25 cellular contexts compared by ENCODE assay signal in genomic region chr2:205270689-205271088, GRCh38.
DNase-seq lines count a peak whose midpoint lies in the region; ATAC-seq, FAIRE-seq and TF ChIP-seq lines count a peak whose summit lies in the region.
"Had no signal": no experiment of that assay in that cellular context is flagged by ENCODE, and none has a peak within 500 bp of the region (broad histone marks: within the 10 kb centered on the region; RNA-seq: fewer than 3 reads in every experiment).

No MANE protein-coding gene starts in this region.

- ATAC-seq in HepG2 (no peak), right lobe of liver (no peak)
- ATAC-seq: gastrocnemius medialis, sciatic nerve had no signal

- H3K27ac ChIP-seq in HepG2 (ENCODE audit: extremely low read length, insufficient read depth, low read length) (no peak overlapping the region), right lobe of liver (no peak overlapping the region), SJCRH30 (no peak overlapping the region), RWPE1 (no peak overlapping the region), substantia nigra (ENCODE audit: low read depth, low read length, poor library complexity, severe bottlenecking) (no peak overlapping the region)
- H3K27ac ChIP-seq: epithelial cell of prostate, gastrocnemius medialis, KMS-11, ovary, WERI-Rb-1 had no signal

- H3K9ac ChIP-seq in HepG2 (ENCODE audit: insufficient read depth, low read depth, low read length): no peak overlapping the region
- H3K9ac ChIP-seq: KMS-11 had no signal

- H3K4me2 ChIP-seq in HepG2 (ENCODE audit: low read depth, low read length): no peak overlapping the region
- H3K4me2 ChIP-seq: KMS-11 had no signal

- H3K4me1 ChIP-seq in HepG2 (ENCODE audit: insufficient read depth, low read length) (peaks cover 35% of the 10 kb centered on the region), right lobe of liver (no peaks in the 10 kb centered on the region), SJCRH30 (no peaks in the 10 kb centered on the region)
- H3K4me1 ChIP-seq: gastrocnemius medialis had no signal

- CTCF ChIA-PET in HepG2 (lab: Yijun Ruan, JAX; ENCODE audit: low intra/inter-chr PET ratio, low total read pairs): no interaction called here
- CTCF ChIA-PET in RWPE1 (lab: Yijun Ruan, JAX): interaction anchor here (0.7 kb wide), 1 partner anchor 183 kb away, joined by 3 read pairs; no protein-coding TSS in a partner anchor

- DNase-seq in HepG2 (ENCODE audit: low spot score) (peak; percentile 47), right lobe of liver (no peak), SJCRH30 (peak; percentile 32 to 71), fibroblast of pulmonary artery (ENCODE audit: low read depth) (peak; percentile 60), NCI-H1105 treated with DMSO at 0.1 percent for 48 hours (lab: John Stamatoyannopoulos, UW) (no peak), foreskin fibroblast (no peak), RWPE1 (ENCODE audit: low spot score) (no peak), substantia nigra (lab: John Stamatoyannopoulos, UW) (no peak)
- DNase-seq: activated CD8-positive, alpha-beta memory T cell treated with anti-CD3 and anti-CD28 coated beads, Interleukin-2, amount 50 U/mL, for 48 hours; activated effector memory CD4-positive, alpha-beta T cell treated with Interleukin-2 at 50 U/mL for 16 hours; C1 segment of cervical spinal cord; gastrocnemius medialis; mesendoderm; MV-4-11; naive B cell; NCI-H2029; NCI-H510A treated with DMSO at 0.1 percent for 48 hours; ovary; SHP77 treated with DMSO at 0.1 percent for 48 hours; stimulated activated CD4-positive, alpha-beta T cell treated with anti-CD3 and anti-CD28 coated beads, Interleukin-15, amount 100 ng/mL, for 24 hours; WERI-Rb-1 had no signal

- POLR2A ChIA-PET in HepG2 (lab: Yijun Ruan, JAX) (no interaction called here), RWPE1 (lab: Yijun Ruan, JAX; ENCODE audit: low non-redundant PET) (no interaction called here)

- TF ChIP-seq CTCF in HepG2 (CRISPR knock-in tag; IDR thresholded peaks at IDR 0.05): no peak
- no peak for TF ChIP-seq CTCF in right lobe of liver (IDR thresholded peaks at IDR 0.05)
- no peak for TF ChIP-seq CTCF in fibroblast of pulmonary artery (IDR thresholded peaks at IDR 0.05; ENCODE audit: low read length, missing control alignments)
- no peak for TF ChIP-seq CTCF in foreskin fibroblast (IDR thresholded peaks at IDR 0.05; ENCODE audit: low read depth, low read length)
- TF ChIP-seq CTCF in RWPE1 (conservative IDR thresholded peaks at IDR 0.05; ENCODE audit: low read depth): no peak

- no TSS peak for BruUV-seq in HepG2 (replicated peaks; lab: Mats Ljungman, UMichigan)

- no peaks in the 10 kb centered on the region for H3K27me3 ChIP-seq in HepG2 (ENCODE audit: control insufficient read depth in 1 of 2, insufficient read depth in 2 of 2, low read length in 2 of 2)
- no peaks in the 10 kb centered on the region for H3K27me3 ChIP-seq in right lobe of liver
- H3K27me3 ChIP-seq in SJCRH30: no peaks in the 10 kb centered on the region
- H3K27me3 ChIP-seq: gastrocnemius medialis, ovary had no signal

- TF ChIP-seq POLR2A in HepG2 (IDR thresholded peaks at IDR 0.05; ENCODE audit: insufficient read depth in 1 of 2, low read depth in 2 of 2, low read length in 2 of 2): no peak
- TF ChIP-seq POLR2A in right lobe of liver (IDR thresholded peaks at IDR 0.05): no peak

- no peaks in the 10 kb centered on the region for H4K20me1 ChIP-seq in HepG2 (ENCODE audit: insufficient read depth, low read length)

- TF ChIP-seq EP300 in HepG2 (IDR thresholded peaks at IDR 0.05; ENCODE audit: low read depth in 2 of 2, low read length in 2 of 2) (no peak), HepG2 (CRISPR knock-in tag; IDR thresholded peaks at IDR 0.05; ENCODE audit: borderline replicate concordance) (no peak)

- WGBS in HepG2 (ENCODE audit: low lambda C conversion rate): 24% methylated on average over 4 of the region's 4 CpGs
- WGBS in right lobe of liver (ENCODE audit: insufficient coverage, low coverage, low lambda C conversion rate, missing lambda C conversion rate): 45% methylated on average over 4 of the region's 4 CpGs

- intact Hi-C loops in HepG2 (cut with micrococcal nuclease; ENCODE audit: unreplicated experiment) (no loop called here), right lobe of liver (cut with DNase I) (no loop called here)

- TF ChIP-seq RAD21 in HepG2 (CRISPR knock-in tag; IDR thresholded peaks at IDR 0.05): no peak

- no peak overlapping the region for H3K4me3 ChIP-seq in HepG2 (replicated peaks in 1 of 3; ENCODE audit: insufficient read depth in 1 of 3, low read depth in 2 of 3, low read length in 3 of 3)
- H3K4me3 ChIP-seq in right lobe of liver: no peak overlapping the region
- no peak overlapping the region for H3K4me3 ChIP-seq in SJCRH30
- no peak overlapping the region for H3K4me3 ChIP-seq in fibroblast of pulmonary artery (replicated peaks; ENCODE audit: low read depth, low read length)
- H3K4me3 ChIP-seq in foreskin fibroblast (ENCODE audit: low read depth in 1 of 2, low read length in 2 of 2): no peak overlapping the region
- H3K4me3 ChIP-seq: gastrocnemius medialis, ovary had no signal

- H3K36me3 ChIP-seq in HepG2 (replicated peaks in 1 of 2; ENCODE audit: control insufficient read depth in 1 of 2, insufficient read depth in 2 of 2, low read length in 2 of 2) (no peaks in the 10 kb centered on the region), right lobe of liver (no peaks in the 10 kb centered on the region), SJCRH30 (no peaks in the 10 kb centered on the region)
- H3K36me3 ChIP-seq: gastrocnemius medialis, ovary, WERI-Rb-1 had no signal

- H3K9me3 ChIP-seq in HepG2 (ENCODE audit: low read length): no peaks in the 10 kb centered on the region
- H3K9me3 ChIP-seq in right lobe of liver: no peaks in the 10 kb centered on the region
- no peaks in the 10 kb centered on the region for H3K9me3 ChIP-seq in SJCRH30 (replicated peaks)
- H3K9me3 ChIP-seq: gastrocnemius medialis, ovary had no signal

- in situ Hi-C loops in HepG2 (cut with HindIII; ENCODE audit: extremely low pct_ligation_motif_present, low pct_unique_long_range_greater_than_20kb): no loop called here

- no peaks in the 10 kb centered on the region for H3K79me2 ChIP-seq in HepG2 (ENCODE audit: insufficient read depth, low read length)

- no peak overlapping the region for H2AFZ ChIP-seq in HepG2 (ENCODE audit: low read length)

- FAIRE-seq in HepG2 (lab: Jason Lieb, UNC): no peak
- FAIRE-seq: GM12892 had no signal

TF ChIP-seq in HepG2, 621 proteins besides CTCF, POLR2A, EP300 and RAD21:
- TF ChIP-seq LCORL (IDR thresholded peaks at IDR 0.05) (peak; percentile 54), LCORL (CRISPR knock-in tag; IDR thresholded peaks at IDR 0.05) (no peak), NFKBIZ (CRISPR knock-in tag; IDR thresholded peaks at IDR 0.05) (no peak), NONO (IDR thresholded peaks at IDR 0.05) (no peak), NONO (CRISPR knock-in tag; conservative IDR thresholded peaks at IDR 0.05) (no peak), SOX6 (IDR thresholded peaks at IDR 0.05) (no peak), SOX6 (CRISPR knock-in tag; IDR thresholded peaks at IDR 0.05) (peak; percentile 26; the same call in 1 of the 2 replicates), NFIC (IDR thresholded peaks at IDR 0.05; ENCODE audit: low read length) (0 out of 2 replicates have a peak, but pooled peaks have one; percentile 42), SOX13 (IDR thresholded peaks at IDR 0.05) (no peak), SOX13 (CRISPR knock-in tag; conservative IDR thresholded peaks at IDR 0.05 in 1 of 2, IDR thresholded peaks at IDR 0.05 in 1 of 2) (0 out of 4 replicates have a peak, but pooled peaks of 1 of the 2 experiments have one; percentile 20), MXI1 (IDR thresholded peaks at IDR 0.05; ENCODE audit: borderline replicate concordance, low read depth, low read length) (no peak), EEA1 (CRISPR knock-in tag; IDR thresholded peaks at IDR 0.05; ENCODE audit: borderline replicate concordance) (no peak), MAX (IDR thresholded peaks at IDR 0.05) (peak; percentile 21; the same call in 1 of the 2 replicates)

Comparison
In these comparisons a context has a peak if more than half of its experiments do, and no peak if none do; other contexts are left out.
1. DNase-seq: peak in HepG2 (single experiment), SJCRH30 (2 of 2) and fibroblast of pulmonary artery (single experiment); none in right lobe of liver (0 of 3), NCI-H1105 treated with DMSO at 0.1 percent for 48 hours (single experiment), foreskin fibroblast (0 of 2), RWPE1 (single experiment) and substantia nigra (0 of 49).